In the genomic region with DNA sequence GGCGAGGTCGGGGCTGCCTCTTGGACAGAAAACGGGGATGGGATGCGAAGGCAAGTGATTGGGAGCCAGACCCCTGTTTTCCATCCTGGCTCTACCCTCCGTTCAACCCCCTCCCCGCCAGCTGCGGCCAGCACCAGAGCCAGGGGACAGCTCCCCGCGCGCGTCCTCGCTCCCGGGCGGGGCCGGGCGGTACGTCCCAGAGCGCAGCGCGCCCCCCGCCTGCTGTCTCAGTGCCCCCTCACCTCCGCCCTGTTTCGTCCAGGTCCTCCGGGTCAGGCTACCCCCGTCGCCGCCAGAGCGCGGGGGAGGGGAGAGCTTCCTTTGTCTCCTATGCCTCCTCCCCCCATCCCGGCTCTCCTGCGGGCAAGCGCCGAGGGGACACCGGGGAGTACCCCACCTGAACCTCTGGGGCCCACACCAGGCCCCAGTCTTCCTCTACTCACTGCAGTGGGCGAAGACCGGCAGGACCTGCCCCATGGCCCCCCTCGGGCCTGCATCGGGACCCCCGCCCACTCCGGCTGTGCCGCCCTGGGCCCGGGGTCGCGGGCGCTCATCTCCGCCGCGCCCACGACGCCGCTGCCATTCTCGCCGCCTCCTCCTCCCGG, we compare ENCODE assay signal across 1 cellular context.
TF ChIP-seq lines count a peak whose summit lies in the region.

No MANE protein-coding gene starts in this region.

TF ChIP-seq in endothelial cell of umbilical vein, 7 proteins besides CTCF, POLR2A, EP300 and RAD21 (continued from another document):
- TF ChIP-seq FOS (IDR thresholded peaks at IDR 0.05; ENCODE audit: borderline replicate concordance, insufficient read depth, low read length) (no peak), GATA2 (IDR thresholded peaks at IDR 0.05; ENCODE audit: insufficient read depth, insufficient read length, low read depth, low read length) (no peak), MYC (IDR thresholded peaks at IDR 0.05; ENCODE audit: low read depth, low read length) (no peak), JUN (IDR thresholded peaks at IDR 0.05; ENCODE audit: borderline replicate concordance, insufficient read depth, insufficient read length, low read depth) (no peak), EZH2 (IDR thresholded peaks at IDR 0.05; ENCODE audit: borderline replicate concordance, low read depth, low read length, severe bottlenecking) (no peak), POLR2AphosphoS5 (IDR thresholded peaks at IDR 0.05; ENCODE audit: insufficient read depth, low read depth, low read length) (no peak)
